Comparison of ENCODE assay signal across 2 cellular contexts in the genomic region with DNA sequence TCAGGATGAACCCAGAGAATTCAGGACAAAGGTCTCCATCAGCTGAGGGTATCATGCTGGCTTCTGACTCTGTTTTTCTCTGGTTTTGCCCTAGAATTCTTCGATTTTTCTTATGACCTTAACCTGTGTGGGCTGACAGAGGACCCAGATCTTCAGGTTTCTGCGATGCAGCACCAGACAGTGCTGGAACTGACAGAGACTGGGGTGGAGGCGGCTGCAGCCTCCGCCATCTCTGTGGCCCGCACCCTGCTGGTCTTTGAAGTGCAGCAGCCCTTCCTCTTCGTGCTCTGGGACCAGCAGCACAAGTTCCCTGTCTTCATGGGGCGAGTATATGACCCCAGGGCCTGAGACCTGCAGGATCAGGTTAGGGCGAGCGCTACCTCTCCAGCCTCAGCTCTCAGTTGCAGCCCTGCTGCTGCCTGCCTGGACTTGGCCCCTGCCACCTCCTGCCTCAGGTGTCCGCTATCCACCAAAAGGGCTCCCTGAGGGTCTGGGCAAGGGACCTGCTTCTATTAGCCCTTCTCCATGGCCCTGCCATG.
TF ChIP-seq lines count a peak whose summit lies in the region.

No MANE protein-coding gene starts in this region.

TF ChIP-seq in GM23338, 12 proteins besides CTCF, POLR2A, EP300 and RAD21 (continued from another document):
- TF ChIP-seq ZNF331 (CRISPR knock-in tag; IDR thresholded peaks at IDR 0.05; ENCODE audit: low read depth) (no peak), EZH2 (IDR thresholded peaks at IDR 0.05; ENCODE audit: low read depth, unreplicated experiment) (no peak), JUNB (IDR thresholded peaks at IDR 0.05; ENCODE audit: unreplicated experiment) (no peak)

TF ChIP-seq in H1, 55 proteins besides CTCF, POLR2A, EP300 and RAD21 (continued from another document):
- TF ChIP-seq JUN (IDR thresholded peaks at IDR 0.05; ENCODE audit: low read depth, low read length) (no peak), CHD1 (IDR thresholded peaks at IDR 0.05; ENCODE audit: low read depth, low read length) (no peak)
